ENCODE assay signal across 33 cellular contexts in genomic region chr4:83783179-83783578, GRCh38.
"Had no signal": no experiment of that assay in that cellular context is flagged by ENCODE, and none has a peak within 500 bp of the region (broad histone marks: within the 10 kb centered on the region; RNA-seq: fewer than 3 reads in every experiment).

No MANE protein-coding gene starts in this region.

- H3K27me3 Mint-ChIP-seq: activated naive CD8-positive, alpha-beta T cell treated with anti-CD3 and anti-CD28 coated beads, Interleukin-2, amount 10 ng/mL, durations not matched to agents 7 days and 5 days had no signal

- H3K27me3 ChIP-seq: ascending aorta, breast epithelium, cardiac muscle cell, colonic mucosa, heart left ventricle had no signal

- H3K36me3 Mint-ChIP-seq: activated naive CD4-positive, alpha-beta T cell treated with anti-CD3 and anti-CD28 coated beads, Interleukin-2, amount 10 ng/mL, durations not matched to agents 7 days and 5 days; activated naive CD4-positive, alpha-beta T cell treated with anti-CD3 and anti-CD28 coated beads, Interleukin-2, amount 50 U/mL, for 72 hours; activated naive CD8-positive, alpha-beta T cell treated with anti-CD3 and anti-CD28 coated beads, Interleukin-2, amount 10 ng/mL, durations not matched to agents 7 days and 5 days; brain; WTC11 had no signal

- H3K4me1 ChIP-seq: ascending aorta, breast epithelium, colonic mucosa, heart left ventricle had no signal

- DNase-seq: activated CD4-positive, alpha-beta memory T cell treated with anti-CD3 and anti-CD28 coated beads, Interleukin-2, amount 10 ng/mL, durations not matched to agents 7 days and 5 days; activated CD4-positive, alpha-beta T cell treated with anti-CD3 and anti-CD28 coated beads for 1 hour; activated CD4-positive, alpha-beta T cell treated with anti-CD3 and anti-CD28 coated beads for 4 hours; activated CD4-positive, alpha-beta T cell treated with anti-CD3 and anti-CD28 coated beads, Interleukin-2, amount 10 ng/mL, durations not matched to agents 7 days and 5 days; activated CD4-positive, alpha-beta T cell treated with anti-CD3 and anti-CD28 coated beads, Interleukin-2, amount 50 U/mL, for 4 hours; activated CD8-positive, alpha-beta memory T cell treated with anti-CD3 and anti-CD28 coated beads, Interleukin-2, amount 50 U/mL, for 48 hours; activated gamma-delta T cell; activated naive CD4-positive, alpha-beta T cell; activated naive CD4-positive, alpha-beta T cell treated with anti-CD3 and anti-CD28 coated beads, Interleukin-2, amount 10 ng/mL, durations not matched to agents 7 days and 5 days; activated naive CD8-positive, alpha-beta T cell treated with anti-CD3 and anti-CD28 coated beads, Interleukin-2, amount 10 ng/mL, durations not matched to agents 7 days and 5 days; activated T-cell treated with anti-CD3 and anti-CD28 coated beads for 4 hours; activated T-cell treated with anti-CD3 and anti-CD28 coated beads, Interleukin-2, amount 50 U/mL, for 24 hours; activated T-cell treated with anti-CD3 and anti-CD28 coated beads, Interleukin-2, amount 50 U/mL, for 72 hours; central memory CD4-positive, alpha-beta T cell; cerebellar nuclear complex; colonic mucosa; effector CD8-positive, alpha-beta T cell; foreskin fibroblast; glutamatergic neuron; heart left ventricle; hypothalamus had no signal

- H3K4me1 Mint-ChIP-seq: activated CD4-positive, alpha-beta memory T cell treated with anti-CD3 and anti-CD28 coated beads, Interleukin-2, amount 10 ng/mL, durations not matched to agents 7 days and 5 days; activated CD4-positive, alpha-beta T cell treated with anti-CD3 and anti-CD28 coated beads, Interleukin-2, amount 10 ng/mL, durations not matched to agents 7 days and 5 days; activated naive CD4-positive, alpha-beta T cell treated with anti-CD3 and anti-CD28 coated beads, Interleukin-2, amount 10 ng/mL, durations not matched to agents 7 days and 5 days; activated naive CD8-positive, alpha-beta T cell treated with anti-CD3 and anti-CD28 coated beads, Interleukin-2, amount 10 ng/mL, durations not matched to agents 7 days and 5 days; brain had no signal

- H3K9me3 Mint-ChIP-seq: activated CD4-positive, alpha-beta memory T cell treated with anti-CD3 and anti-CD28 coated beads, Interleukin-2, amount 10 ng/mL, durations not matched to agents 7 days and 5 days; activated CD4-positive, alpha-beta T cell treated with anti-CD3 and anti-CD28 coated beads, Interleukin-2, amount 10 ng/mL, durations not matched to agents 7 days and 5 days; activated naive CD4-positive, alpha-beta T cell treated with anti-CD3 and anti-CD28 coated beads, Interleukin-2, amount 10 ng/mL, durations not matched to agents 7 days and 5 days; activated naive CD4-positive, alpha-beta T cell treated with anti-CD3 and anti-CD28 coated beads, Interleukin-2, amount 50 U/mL, for 72 hours; activated T-cell treated with anti-CD3 and anti-CD28 coated beads, Interleukin-2, amount 50 U/mL, for 24 hours; activated T-cell treated with anti-CD3 and anti-CD28 coated beads, Interleukin-2, amount 50 U/mL, for 72 hours; brain; WTC11 had no signal

- H3K36me3 ChIP-seq: ascending aorta, breast epithelium, cardiac muscle cell, colonic mucosa, heart left ventricle had no signal

- H3K27ac Mint-ChIP-seq: activated CD4-positive, alpha-beta memory T cell treated with anti-CD3 and anti-CD28 coated beads, Interleukin-2, amount 10 ng/mL, durations not matched to agents 7 days and 5 days; activated CD4-positive, alpha-beta T cell treated with anti-CD3 and anti-CD28 coated beads, Interleukin-2, amount 10 ng/mL, durations not matched to agents 7 days and 5 days; activated naive CD4-positive, alpha-beta T cell treated with anti-CD3 and anti-CD28 coated beads, Interleukin-2, amount 10 ng/mL, durations not matched to agents 7 days and 5 days; activated naive CD4-positive, alpha-beta T cell treated with anti-CD3 and anti-CD28 coated beads, Interleukin-2, amount 50 U/mL, for 72 hours; activated naive CD8-positive, alpha-beta T cell treated with anti-CD3 and anti-CD28 coated beads, Interleukin-2, amount 10 ng/mL, durations not matched to agents 7 days and 5 days; activated T-cell treated with anti-CD3 and anti-CD28 coated beads, Interleukin-2, amount 50 U/mL, for 24 hours; activated T-cell treated with anti-CD3 and anti-CD28 coated beads, Interleukin-2, amount 50 U/mL, for 72 hours; brain; WTC11 had no signal

- H3K4me3 ChIP-seq: ascending aorta, breast epithelium, cardiac muscle cell, colonic mucosa, heart left ventricle had no signal

- ATAC-seq: activated naive CD4-positive, alpha-beta T cell treated with anti-CD3 and anti-CD28 coated beads, Interleukin-2, amount 50 U/mL, for 72 hours; activated T-cell treated with anti-CD3 and anti-CD28 coated beads, Interleukin-2, amount 50 U/mL, for 72 hours; esophagus mucosa; heart left ventricle; WTC11 had no signal

- H3K9me3 ChIP-seq: ascending aorta, breast epithelium, colonic mucosa, heart left ventricle had no signal

- H3K4me3 Mint-ChIP-seq: activated CD4-positive, alpha-beta memory T cell treated with anti-CD3 and anti-CD28 coated beads, Interleukin-2, amount 10 ng/mL, durations not matched to agents 7 days and 5 days; activated CD4-positive, alpha-beta T cell treated with anti-CD3 and anti-CD28 coated beads, Interleukin-2, amount 10 ng/mL, durations not matched to agents 7 days and 5 days; activated naive CD4-positive, alpha-beta T cell treated with anti-CD3 and anti-CD28 coated beads, Interleukin-2, amount 10 ng/mL, durations not matched to agents 7 days and 5 days; activated naive CD8-positive, alpha-beta T cell treated with anti-CD3 and anti-CD28 coated beads, Interleukin-2, amount 10 ng/mL, durations not matched to agents 7 days and 5 days; activated T-cell treated with anti-CD3 and anti-CD28 coated beads, Interleukin-2, amount 50 U/mL, for 24 hours; activated T-cell treated with anti-CD3 and anti-CD28 coated beads, Interleukin-2, amount 50 U/mL, for 72 hours; brain; WTC11 had no signal

- FAIRE-seq: endometrium, endothelial cell of umbilical vein, frontal cortex had no signal

- H3K27ac ChIP-seq: ascending aorta, breast epithelium, cardiac muscle cell, colonic mucosa, epithelial cell of prostate, heart left ventricle, VCaP had no signal
